1 cellular context compared by ENCODE assay signal in the genomic region with DNA sequence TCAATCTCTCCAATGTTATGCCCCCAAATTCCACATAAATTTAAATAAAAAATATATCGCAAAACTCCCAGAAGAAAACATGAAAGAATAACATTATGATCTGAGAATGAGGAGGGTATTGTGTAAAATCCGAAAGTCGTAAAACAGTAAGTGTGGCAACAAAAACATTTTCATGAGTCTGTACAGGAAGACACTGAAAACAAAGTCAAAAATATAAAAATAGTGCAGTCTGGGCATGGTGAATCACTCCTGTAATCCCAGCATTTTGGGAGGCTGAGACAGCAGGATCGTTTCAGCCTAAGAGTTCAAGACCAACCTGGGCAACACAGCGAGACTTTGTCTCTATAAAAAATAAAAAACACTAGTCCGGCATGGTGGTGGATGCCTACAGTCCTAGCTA.
TF ChIP-seq lines count a peak whose summit lies in the region.

No MANE protein-coding gene starts in this region.

TF ChIP-seq in endothelial cell of umbilical vein, 7 proteins besides CTCF, POLR2A, EP300 and RAD21:
- TF ChIP-seq EZH2 (IDR thresholded peaks at IDR 0.05; ENCODE audit: borderline replicate concordance, low read depth, low read length, severe bottlenecking) (no peak), JUN (IDR thresholded peaks at IDR 0.05; ENCODE audit: borderline replicate concordance, insufficient read depth, insufficient read length, low read depth) (no peak), FOS (IDR thresholded peaks at IDR 0.05; ENCODE audit: borderline replicate concordance, insufficient read depth, low read length) (no peak), GATA2 (IDR thresholded peaks at IDR 0.05; ENCODE audit: insufficient read depth, insufficient read length, low read depth, low read length) (no peak), POLR2AphosphoS5 (IDR thresholded peaks at IDR 0.05; ENCODE audit: insufficient read depth, low read depth, low read length) (no peak), MYC (IDR thresholded peaks at IDR 0.05; ENCODE audit: low read depth, low read length) (no peak)
- TF ChIP-seq, protein P1, sequence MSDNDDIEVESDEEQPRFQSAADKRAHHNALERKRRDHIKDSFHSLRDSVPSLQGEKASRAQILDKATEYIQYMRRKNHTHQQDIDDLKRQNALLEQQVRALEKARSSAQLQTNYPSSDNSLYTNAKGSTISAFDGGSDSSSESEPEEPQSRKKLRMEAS (IDR thresholded peaks at IDR 0.05; ENCODE audit: insufficient read depth, insufficient read length), result no peak
